In genomic region chr4:6723851-6724250, GRCh38 we compare ENCODE assay signal across 32 cellular contexts. TPM values are rescaled to one million over a fixed set of nuclear protein-coding genes. Genes with fewer than 3 reads are reported as not detected.
"Had no signal": no experiment of that assay in that cellular context is flagged by ENCODE, and none has a peak within 500 bp of the region (broad histone marks: within the 10 kb centered on the region; RNA-seq: fewer than 3 reads in every experiment).

No MANE protein-coding gene starts in this region.

- H3K9me3 Mint-ChIP-seq: activated CD4-positive, alpha-beta memory T cell treated with anti-CD3 and anti-CD28 coated beads, Interleukin-2, amount 10 ng/mL, durations not matched to agents 7 days and 5 days; activated naive CD4-positive, alpha-beta T cell treated with anti-CD3 and anti-CD28 coated beads for 36 hours; activated naive CD8-positive, alpha-beta T cell treated with anti-CD3 and anti-CD28 coated beads, Interleukin-2, amount 50 U/mL, for 24 hours; activated T-cell treated with anti-CD3 and anti-CD28 coated beads, Interleukin-2, amount 50 U/mL, for 24 hours; activated T-helper 2 cell treated with anti-CD3 and anti-CD28 coated beads, Interferon-gamma antibody, Interleukin-2, Interleukin-4, amounts not matched to agents 10 μg/mL and 5 μg/mL and 100 μg/mL, durations not matched to agents 14 hours and 24 hours and 36 hours; central memory CD8-positive, alpha-beta T cell had no signal

- H3K4me3 ChIP-seq: cardiac muscle cell, MG63, PC-9 had no signal

- H3K4me3 Mint-ChIP-seq: activated CD4-positive, alpha-beta memory T cell treated with anti-CD3 and anti-CD28 coated beads, Interleukin-2, amount 10 ng/mL, durations not matched to agents 7 days and 5 days; activated naive CD4-positive, alpha-beta T cell treated with anti-CD3 and anti-CD28 coated beads for 36 hours; activated naive CD8-positive, alpha-beta T cell; activated naive CD8-positive, alpha-beta T cell treated with anti-CD3 and anti-CD28 coated beads, Interleukin-2, amount 50 U/mL, for 24 hours; activated T-cell treated with anti-CD3 and anti-CD28 coated beads, Interleukin-2, amount 50 U/mL, for 24 hours; central memory CD8-positive, alpha-beta T cell had no signal

- DNase-seq: activated CD4-positive, alpha-beta memory T cell treated with anti-CD3 and anti-CD28 coated beads, Interleukin-2, amount 10 ng/mL, durations not matched to agents 7 days and 5 days; activated CD4-positive, alpha-beta T cell treated with anti-CD3 and anti-CD28 coated beads for 1 hour; activated CD4-positive, alpha-beta T cell treated with anti-CD3 and anti-CD28 coated beads for 48 hours; activated CD4-positive, CD25-positive, alpha-beta regulatory T cell; activated gamma-delta T cell; activated naive CD4-positive, alpha-beta T cell treated with anti-CD3 and anti-CD28 coated beads for 36 hours; activated naive CD8-positive, alpha-beta T cell treated with anti-CD3 and anti-CD28 coated beads, Interleukin-2, amount 50 U/mL, for 24 hours; activated T-cell treated with anti-CD3 and anti-CD28 coated beads, Interleukin-2, amount 50 U/mL, for 24 hours; amniotic stem cell; aorta; Kasumi-1; KG1; MG63; NCI-H1048; NCI-H1105 treated with DMSO at 0.1 percent for 48 hours; NCI-H1436; NCI-H1694 treated with DMSO at 0.1 percent for 48 hours; NCI-H2029; NCI-H345; NCI-H524 treated with DMSO at 0.1 percent for 48 hours; PC-9; SIG-M5; SW 1271; T1000; WERI-Rb-1 had no signal

- H3K27ac Mint-ChIP-seq: activated CD4-positive, alpha-beta memory T cell treated with anti-CD3 and anti-CD28 coated beads, Interleukin-2, amount 10 ng/mL, durations not matched to agents 7 days and 5 days; activated naive CD4-positive, alpha-beta T cell treated with anti-CD3 and anti-CD28 coated beads for 36 hours; activated naive CD8-positive, alpha-beta T cell; activated naive CD8-positive, alpha-beta T cell treated with anti-CD3 and anti-CD28 coated beads, Interleukin-2, amount 50 U/mL, for 24 hours; activated T-cell treated with anti-CD3 and anti-CD28 coated beads, Interleukin-2, amount 50 U/mL, for 24 hours; activated T-helper 2 cell treated with anti-CD3 and anti-CD28 coated beads, Interferon-gamma antibody, Interleukin-2, Interleukin-4, amounts not matched to agents 10 μg/mL and 5 μg/mL and 100 μg/mL, durations not matched to agents 14 hours and 24 hours and 36 hours had no signal

- H2AFZ ChIP-seq: PC-9 had no signal

- ATAC-seq: activated naive CD8-positive, alpha-beta T cell treated with anti-CD3 and anti-CD28 coated beads, Interleukin-2, amount 50 U/mL, for 24 hours; Right ventricle myocardium inferior had no signal

- H3K36me3 ChIP-seq: cardiac muscle cell, MG63, WERI-Rb-1 had no signal

- H3K4me2 ChIP-seq: PC-9 had no signal

- H3K27me3 ChIP-seq: cardiac muscle cell, MG63 had no signal

- FAIRE-seq: RCC 7860 had no signal

- H3K9me3 ChIP-seq: MG63 had no signal

- H3K27me3 Mint-ChIP-seq: activated CD4-positive, alpha-beta memory T cell treated with anti-CD3 and anti-CD28 coated beads, Interleukin-2, amount 10 ng/mL, durations not matched to agents 7 days and 5 days; activated naive CD8-positive, alpha-beta T cell; activated naive CD8-positive, alpha-beta T cell treated with anti-CD3 and anti-CD28 coated beads, Interleukin-2, amount 50 U/mL, for 24 hours; activated T-cell treated with anti-CD3 and anti-CD28 coated beads, Interleukin-2, amount 50 U/mL, for 24 hours; central memory CD8-positive, alpha-beta T cell had no signal

- H3K27ac ChIP-seq: cardiac muscle cell, PC-9, WERI-Rb-1 had no signal

RNA-seq across cellular contexts. Expression of gene S100P, which starts 30.2 kb away (rescaled TPM):
- total RNA-seq: cardiac muscle cell, OCI-LY7, Right ventricle myocardium inferior had no signal
- polyA plus RNA-seq: cardiac muscle cell had no signal
